Comparison of ENCODE assay signal across 13 cellular contexts in genomic region chr7:142748410-142748809, GRCh38. TPM values are rescaled to one million over a fixed set of nuclear protein-coding genes. Genes with fewer than 3 reads are reported as not detected.
"Had no signal": no experiment of that assay in that cellular context is flagged by ENCODE, and none has a peak within 500 bp of the region (broad histone marks: within the 10 kb centered on the region; RNA-seq: fewer than 3 reads in every experiment).

No MANE protein-coding gene starts in this region.

RNA-seq across cellular contexts. Expression of gene PRSS1, which starts 0.9 kb away (rescaled TPM):
- total RNA-seq: naive thymus-derived CD8-positive, alpha-beta T cell; natural killer cell treated with Interleukin-12 subunit alpha and Interleukin-12 subunit beta and Interleukin-15 and Interleukin-18, amount 100 ng/mL, for 72 hours; neural crest cell; omental fat pad; osteocyte; pulmonary artery endothelial cell; right atrium auricular region; smooth muscle cell; subcutaneous adipose tissue; temporal lobe; ureter; vagina had no signal

RNA-seq across cellular contexts. Expression of gene PRSS2, which starts 22.4 kb away (rescaled TPM):
- total RNA-seq: naive thymus-derived CD8-positive, alpha-beta T cell; neural crest cell; osteocyte; pulmonary artery endothelial cell; smooth muscle cell; subcutaneous adipose tissue; temporal lobe; thyroid gland; ureter; vagina had no signal
